ENCODE assay signal across 25 cellular contexts in genomic region chr2:176784633-176785193, GRCh38.
"Had no signal": no experiment of that assay in that cellular context is flagged by ENCODE, and none has a peak within 500 bp of the region (broad histone marks: within the 10 kb centered on the region; RNA-seq: fewer than 3 reads in every experiment).

No MANE protein-coding gene starts in this region.

- H3K36me3 ChIP-seq: esophagus muscularis mucosa, gastroesophageal sphincter, left ventricle myocardium inferior, lower lobe of right lung, pancreas, stomach, thoracic aorta, transverse colon had no signal

- H3K27ac ChIP-seq: esophagus muscularis mucosa, gastroesophageal sphincter, hepatocyte, left ventricle myocardium inferior, lower lobe of right lung, pancreas, stomach, thoracic aorta, transverse colon had no signal

- H3K4me2 ChIP-seq: hepatocyte had no signal

- H3K27me3 Mint-ChIP-seq: memory B cell had no signal

- H3K4me3 ChIP-seq: esophagus muscularis mucosa, gastroesophageal sphincter, hepatocyte, left ventricle myocardium inferior, lower lobe of right lung, pancreas, stomach, thoracic aorta, transverse colon had no signal

- H3K4me1 ChIP-seq: gastroesophageal sphincter, left ventricle myocardium inferior, lower lobe of right lung, pancreas, stomach, transverse colon had no signal

- H2AFZ ChIP-seq: hepatocyte had no signal

- H3K27me3 ChIP-seq: esophagus muscularis mucosa, gastroesophageal sphincter, hepatocyte, pancreas, stomach, transverse colon had no signal

- H3K79me2 ChIP-seq: hepatocyte had no signal

- H3K4me3 Mint-ChIP-seq: memory B cell, naive B cell, nephron had no signal

- ATAC-seq: gastroesophageal sphincter, left cardiac atrium, lower lobe of right lung, pancreas, sciatic nerve had no signal

- H3K9me3 Mint-ChIP-seq: nephron had no signal

- H3K27ac Mint-ChIP-seq: memory B cell, progenitor cell of endocrine pancreas had no signal

- H3K9me3 ChIP-seq: esophagus muscularis mucosa, gastroesophageal sphincter, left ventricle myocardium inferior, lower lobe of right lung, pancreas, thoracic aorta had no signal

- FAIRE-seq: endometrium, kidney, pancreas, small intestine had no signal

- DNase-seq: effector memory CD4-positive, alpha-beta T cell; foreskin fibroblast; kidney; left cardiac atrium; left ventricle myocardium inferior; lower lobe of right lung; midbrain; naive B cell; occipital lobe; pancreas; small intestine; stimulated activated CD4-positive, alpha-beta T cell treated with anti-CD3 and anti-CD28 coated beads, Interleukin-12 subunit alpha, Interleukin-12 subunit beta, amount 100 ng/mL, for 4 hours; stimulated activated naive CD4-positive, alpha-beta T cell; stomach; substantia nigra; transverse colon had no signal
